Comparison of ENCODE assay signal across 8 cellular contexts in the genomic region with DNA sequence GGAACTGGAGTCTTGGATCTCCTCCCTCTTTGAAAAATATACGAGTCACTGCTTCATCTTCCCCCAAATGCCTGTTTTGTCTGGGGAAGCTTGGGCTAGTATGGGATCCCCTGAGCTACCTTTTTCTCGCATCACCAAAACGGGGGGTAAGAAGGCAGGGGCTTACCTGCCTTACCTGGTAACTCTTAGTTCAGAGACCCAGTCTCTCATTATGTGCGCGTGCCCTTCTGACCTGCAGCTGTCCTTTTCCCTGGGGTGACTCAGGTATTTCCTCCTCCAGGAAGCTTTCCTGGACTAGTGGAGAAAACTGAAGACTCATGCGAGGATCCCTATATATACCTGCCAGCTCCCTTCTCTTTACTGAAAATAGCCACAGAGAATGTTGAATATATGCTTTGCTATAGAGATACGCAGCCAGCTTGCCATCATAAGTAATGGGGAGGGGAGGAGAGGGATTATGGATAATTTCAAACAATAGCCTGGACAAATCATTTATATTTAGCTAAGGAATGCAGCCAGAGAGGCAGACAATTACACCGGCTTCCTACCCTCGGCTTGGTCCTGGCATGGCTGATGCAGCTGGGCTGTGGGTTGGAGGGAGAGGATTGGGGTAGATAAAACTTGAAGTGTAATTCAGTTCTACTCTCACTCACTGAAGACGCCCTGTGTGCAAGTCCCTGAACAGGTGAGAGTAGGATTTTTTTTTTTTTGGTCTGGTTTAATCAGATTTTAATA. TPM values are rescaled to one million over a fixed set of nuclear protein-coding genes. Genes with fewer than 3 reads are reported as not detected.
A peak's percentile ranks its signal among the peaks of the same experiment; 100 is the strongest.
DNase-seq lines count a peak whose midpoint lies in the region; ATAC-seq, FAIRE-seq and TF ChIP-seq lines count a peak whose summit lies in the region.

No MANE protein-coding gene starts in this region.

- TF ChIP-seq CTCF in AG04449 (IDR thresholded peaks at IDR 0.05; ENCODE audit: insufficient read depth, low read length, missing control alignments) (no peak), dorsolateral prefrontal cortex (IDR thresholded peaks at IDR 0.05 in 54 of 56, conservative IDR thresholded peaks at IDR 0.05 in 2 of 56; ENCODE audit: low read depth in 1 of 56, partially characterized antibody in 56 of 56) (no peak)

- intact Hi-C loops in dorsolateral prefrontal cortex (cut with DNase I) = loop anchor here (5.0 kb wide), 3 partner anchors 54 to 124 kb away; no protein-coding TSS in a partner anchor
- intact Hi-C loops in naive thymus-derived CD4-positive, alpha-beta T cell (cut with micrococcal nuclease) = loop anchor here in 1 of 2 donors (5.0 to 10.0 kb wide), 3 partner anchors 286 to 1244 kb away; a partner anchor contains a TSS

- no peak for TF ChIP-seq RAD21 in Ishikawa (IDR thresholded peaks at IDR 0.05; ENCODE audit: low read depth)

- no peaks in the 10 kb centered on the region for H3K9me3 Mint-ChIP-seq in naive thymus-derived CD4-positive, alpha-beta T cell

- H3K4me1 ChIP-seq in naive thymus-derived CD4-positive, alpha-beta T cell (ENCODE audit: control insufficient read depth in 2 of 2, insufficient read depth in 2 of 2, low read length in 2 of 2) = peaks cover 0 to 3% of the 10 kb centered on the region in 2 donors
- peaks cover 0 to 6% of the 10 kb centered on the region in 2 donors for H3K4me1 ChIP-seq in small intestine (ENCODE audit: control insufficient read depth in 2 of 2, insufficient read depth in 1 of 2, low read depth in 1 of 2, low read length in 1 of 2)

- H3K4me1 Mint-ChIP-seq in naive thymus-derived CD4-positive, alpha-beta T cell = peaks cover 0 to 26% (median 16%) of the 10 kb centered on the region in 7 donors

- TF ChIP-seq EP300 in Ishikawa (IDR thresholded peaks at IDR 0.05; ENCODE audit: borderline replicate concordance) = no peak

- no peaks in the 10 kb centered on the region for H3K36me3 ChIP-seq in naive thymus-derived CD4-positive, alpha-beta T cell (ENCODE audit: control insufficient read depth in 2 of 3, insufficient read depth in 3 of 3, low read length in 3 of 3)
- H3K36me3 ChIP-seq in small intestine (ENCODE audit: control insufficient read depth in 2 of 2, insufficient read depth in 2 of 2, low read length in 2 of 2) = no peaks in the 10 kb centered on the region

- no peak for DNase-seq in AG04449 (ENCODE audit: low read depth, low spot score)
- no peak for DNase-seq in dorsolateral prefrontal cortex
- no peak for DNase-seq in naive thymus-derived CD4-positive, alpha-beta T cell
- no peak for DNase-seq in UCSD-AML1 (lab: John Stamatoyannopoulos, UW; ENCODE audit: unreplicated experiment)
- no peak for DNase-seq in small intestine

- ATAC-seq in naive thymus-derived CD4-positive, alpha-beta T cell = no peak
- ATAC-seq in GM21528 (IDR thresholded peaks at IDR 0.05; ENCODE audit: low FRiP score, unreplicated experiment) (no peak), GM21529 (IDR thresholded peaks at IDR 0.05; ENCODE audit: unreplicated experiment) (no peak)

- FAIRE-seq in small intestine (lab: Jason Lieb, UNC) = no peak

- peak overlapping the region in 7 of 9 donors; percentile 10 to 70 (median 62) for H3K27ac Mint-ChIP-seq in naive thymus-derived CD4-positive, alpha-beta T cell

- POLR2A ChIA-PET in AG04449 (lab: Yijun Ruan, JAX) = interaction anchor here (1.0 kb wide), 1 partner anchor 45 kb away, joined by 3 read pairs; no protein-coding TSS in a partner anchor
- POLR2A ChIA-PET in naive thymus-derived CD4-positive, alpha-beta T cell (lab: Charles Lee) = interaction anchor here (0.7 kb wide), 1 partner anchor 96 kb away, joined by 3 read pairs; no protein-coding TSS in a partner anchor

- H3K27me3 ChIP-seq in dorsolateral prefrontal cortex (no peaks in the 10 kb centered on the region), small intestine (ENCODE audit: control insufficient read depth in 2 of 2, insufficient read depth in 2 of 2, low read length in 2 of 2) (no peaks in the 10 kb centered on the region)
- H3K27me3 ChIP-seq in naive thymus-derived CD4-positive, alpha-beta T cell (ENCODE audit: control insufficient read depth in 2 of 2, insufficient read depth in 2 of 2, low read length in 2 of 2) = peaks cover 0 to 4% of the 10 kb centered on the region in 2 donors

- WGBS in small intestine, 3 donors = 46 to 58% (median 55%) methylated on average over 10 of the region's 10 CpGs

- no peaks in the 10 kb centered on the region for H3K9me3 ChIP-seq in naive thymus-derived CD4-positive, alpha-beta T cell (ENCODE audit: control insufficient read depth in 2 of 3, low read length in 3 of 3)
- H3K9me3 ChIP-seq in small intestine (ENCODE audit: control insufficient read depth, low read depth) = no peaks in the 10 kb centered on the region

- peak overlapping the region in 17 of 59 donors; percentile 31 to 93 (median 69) for H3K27ac ChIP-seq in dorsolateral prefrontal cortex
- no peak overlapping the region for H3K27ac ChIP-seq in naive thymus-derived CD4-positive, alpha-beta T cell (ENCODE audit: low read depth, low read length)
- peak overlapping the region in 1 of 2 donors; percentile 74 for H3K27ac ChIP-seq in small intestine (ENCODE audit: low read depth in 1 of 2, low read length in 1 of 2)

- CTCF ChIA-PET in AG04449 (lab: Yijun Ruan, JAX) = interaction anchor here (0.7 to 1.4 kb wide), 4 partner anchors 13 to 197 kb away, joined by 3 to 15 read pairs (median 4); no protein-coding TSS in a partner anchor
- CTCF ChIA-PET in naive thymus-derived CD4-positive, alpha-beta T cell (lab: Charles Lee) = no interaction called here

- H3K27me3 Mint-ChIP-seq in naive thymus-derived CD4-positive, alpha-beta T cell = peaks cover 0 to 28% (median 5%) of the 10 kb centered on the region in 5 donors

- H3K4me3 ChIP-seq in AG04449 (ENCODE audit: low read depth, low read length) (peak overlapping the region; percentile 71), dorsolateral prefrontal cortex (peak overlapping the region in 58 of 59 donors; percentile 54 to 88 (median 83)), small intestine (ENCODE audit: low read depth in 1 of 2, low read length in 2 of 2) (no peak overlapping the region)
- peak overlapping the region; percentile 44 for H3K4me3 ChIP-seq in naive thymus-derived CD4-positive, alpha-beta T cell (ENCODE audit: low read length)

- H3K36me3 Mint-ChIP-seq in naive thymus-derived CD4-positive, alpha-beta T cell = no peaks in the 10 kb centered on the region

- peak overlapping the region; percentile 58 to 90 (median 85) for H3K4me3 Mint-ChIP-seq in naive thymus-derived CD4-positive, alpha-beta T cell

TF ChIP-seq in Ishikawa, 13 proteins besides CTCF, POLR2A, EP300 and RAD21:
- TF ChIP-seq, protein P1, sequence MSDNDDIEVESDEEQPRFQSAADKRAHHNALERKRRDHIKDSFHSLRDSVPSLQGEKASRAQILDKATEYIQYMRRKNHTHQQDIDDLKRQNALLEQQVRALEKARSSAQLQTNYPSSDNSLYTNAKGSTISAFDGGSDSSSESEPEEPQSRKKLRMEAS (IDR thresholded peaks at IDR 0.05) = 0 out of 2 replicates have a peak, but pooled peaks have one; percentile 22
- TF ChIP-seq, protein P2, sequence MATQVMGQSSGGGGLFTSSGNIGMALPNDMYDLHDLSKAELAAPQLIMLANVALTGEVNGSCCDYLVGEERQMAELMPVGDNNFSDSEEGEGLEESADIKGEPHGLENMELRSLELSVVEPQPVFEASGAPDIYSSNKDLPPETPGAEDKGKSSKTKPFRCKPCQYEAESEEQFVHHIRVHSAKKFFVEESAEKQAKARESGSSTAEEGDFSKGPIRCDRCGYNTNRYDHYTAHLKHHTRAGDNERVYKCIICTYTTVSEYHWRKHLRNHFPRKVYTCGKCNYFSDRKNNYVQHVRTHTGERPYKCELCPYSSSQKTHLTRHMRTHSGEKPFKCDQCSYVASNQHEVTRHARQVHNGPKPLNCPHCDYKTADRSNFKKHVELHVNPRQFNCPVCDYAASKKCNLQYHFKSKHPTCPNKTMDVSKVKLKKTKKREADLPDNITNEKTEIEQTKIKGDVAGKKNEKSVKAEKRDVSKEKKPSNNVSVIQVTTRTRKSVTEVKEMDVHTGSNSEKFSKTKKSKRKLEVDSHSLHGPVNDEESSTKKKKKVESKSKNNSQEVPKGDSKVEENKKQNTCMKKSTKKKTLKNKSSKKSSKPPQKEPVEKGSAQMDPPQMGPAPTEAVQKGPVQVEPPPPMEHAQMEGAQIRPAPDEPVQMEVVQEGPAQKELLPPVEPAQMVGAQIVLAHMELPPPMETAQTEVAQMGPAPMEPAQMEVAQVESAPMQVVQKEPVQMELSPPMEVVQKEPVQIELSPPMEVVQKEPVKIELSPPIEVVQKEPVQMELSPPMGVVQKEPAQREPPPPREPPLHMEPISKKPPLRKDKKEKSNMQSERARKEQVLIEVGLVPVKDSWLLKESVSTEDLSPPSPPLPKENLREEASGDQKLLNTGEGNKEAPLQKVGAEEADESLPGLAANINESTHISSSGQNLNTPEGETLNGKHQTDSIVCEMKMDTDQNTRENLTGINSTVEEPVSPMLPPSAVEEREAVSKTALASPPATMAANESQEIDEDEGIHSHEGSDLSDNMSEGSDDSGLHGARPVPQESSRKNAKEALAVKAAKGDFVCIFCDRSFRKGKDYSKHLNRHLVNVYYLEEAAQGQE (IDR thresholded peaks at IDR 0.05; ENCODE audit: low read depth) = no peak

RNA-seq across cellular contexts. Expression of a gene that starts 1.1 kb away (rescaled TPM):
- 10 to 100 TPM in 119 of 120 experiments, 1 to 10 TPM in 1; 7.7 to 35.5 (median 21.1) TPM for total RNA-seq in dorsolateral prefrontal cortex
- 1 to 10 TPM in 4 of 5 experiments, not detected in 1; 1.0 to 1.8 (median 1.3) TPM for total RNA-seq in naive thymus-derived CD4-positive, alpha-beta T cell
- polyA plus RNA-seq in naive thymus-derived CD4-positive, alpha-beta T cell = under 1 TPM; 0.20 to 0.41 TPM
- polyA plus RNA-seq in small intestine = 10 to 100 TPM in 1 of 3 donors, 1 to 10 TPM in 2; 1.3 to 23.1 (median 2.4) TPM

Comparison
In these comparisons a context has a peak if more than half of its experiments do, and no peak if none do; other contexts are left out.
1. H3K4me3 ChIP-seq: peak in AG04449 (single experiment), dorsolateral prefrontal cortex (58 of 59) and naive thymus-derived CD4-positive, alpha-beta T cell (single experiment); none in small intestine (0 of 2).